7 cellular contexts compared by ENCODE assay signal in the genomic region with DNA sequence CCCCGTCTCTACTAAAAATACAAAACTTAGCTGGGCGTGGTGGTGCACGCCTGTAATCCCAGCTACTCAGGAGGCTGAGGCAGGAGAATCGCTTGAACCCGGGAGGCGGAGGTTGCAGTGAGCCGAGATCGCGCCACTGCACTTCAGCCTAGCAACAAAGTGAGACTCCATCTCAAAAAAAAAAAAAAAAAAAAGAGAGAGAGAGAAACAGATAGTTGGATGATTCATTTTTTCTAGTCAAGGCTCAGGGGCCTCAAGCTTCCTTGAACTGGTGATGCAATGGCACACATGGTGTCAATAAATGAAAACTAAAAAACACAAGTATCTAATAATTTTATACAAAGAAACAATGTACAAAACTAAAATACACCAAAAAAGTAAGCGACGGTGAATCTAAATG.
DNase-seq lines count a peak whose midpoint lies in the region; TF ChIP-seq lines count a peak whose summit lies in the region.
"Not testable (repeated sequence)": the region's sequence is repeated elsewhere in the genome, so short reads cannot be mapped to it uniquely, and the experiment has no call there.

No MANE protein-coding gene starts in this region.

- H3K27ac Mint-ChIP-seq in MCF 10A (ENCODE audit: low read depth, unreplicated experiment), result not testable (repeated sequence)

- H3K4me1 Mint-ChIP-seq in MCF 10A (ENCODE audit: insufficient read depth, unreplicated experiment), result not testable (repeated sequence)

- DNase-seq in NOMO-1 treated with DMSO at 0.1 percent for 48 hours (lab: John Stamatoyannopoulos, UW; ENCODE audit: unreplicated experiment) (peak; percentile 62), MCF 10A (ENCODE audit: unreplicated experiment) (peak; percentile 27), fibroblast of pulmonary artery (ENCODE audit: low read depth) (peak; percentile 2)
- DNase-seq in activated CD4-positive, alpha-beta T cell treated with anti-CD3 and anti-CD28 coated beads for 4 hours, result peak; percentile 29 to 42
- peak; percentile 24 for DNase-seq in activated naive CD4-positive, alpha-beta T cell treated with anti-CD3 and anti-CD28 coated beads, Interleukin-2, amount 50 U/mL, for 16 hours
- DNase-seq in stimulated activated CD4-positive, alpha-beta T cell treated with anti-CD3 and anti-CD28 coated beads, Interleukin-15, amount 100 ng/mL, for 24 hours, result peak; percentile 33

- CTCF ChIA-PET in MCF 10A (lab: Yijun Ruan, JAX), result not testable (repeated sequence)

- H3K4me3 Mint-ChIP-seq in MCF 10A (ENCODE audit: unreplicated experiment), result not testable (repeated sequence)

- H3K4me3 ChIP-seq in GM08714 (ENCODE audit: low read length), result peak overlapping the region; percentile 15; the same call in 1 of the 2 replicates
- not testable (repeated sequence) for H3K4me3 ChIP-seq in fibroblast of pulmonary artery (replicated peaks; ENCODE audit: low read depth, low read length)

- not testable (repeated sequence) for H3K27me3 Mint-ChIP-seq in MCF 10A (ENCODE audit: insufficient read depth, unreplicated experiment)

- POLR2A ChIA-PET in MCF 10A (lab: Yijun Ruan, JAX), result interaction anchor here (0.8 kb wide), 1 partner anchor 44 kb away, joined by 6 read pairs; no protein-coding TSS in a partner anchor

- H3K9me3 Mint-ChIP-seq in MCF 10A (ENCODE audit: unreplicated experiment), result not testable (repeated sequence)

- not testable (repeated sequence) for BruUV-seq in MCF 10A (replicated peaks; lab: Mats Ljungman, UMichigan)

- intact Hi-C loops in MCF 10A (cut with micrococcal nuclease), result not testable (repeated sequence)

- not testable (repeated sequence) for H3K36me3 Mint-ChIP-seq in MCF 10A (ENCODE audit: insufficient read depth, unreplicated experiment)

- not testable (repeated sequence) for TF ChIP-seq CTCF in MCF 10A (IDR thresholded peaks at IDR 0.05; ENCODE audit: unreplicated experiment); fibroblast of pulmonary artery (IDR thresholded peaks at IDR 0.05; ENCODE audit: low read length, missing control alignments)

Comparison
In these comparisons a context has a peak if more than half of its experiments do, and no peak if none do; other contexts are left out.
1. DNase-seq: peak in every context shown above with its lines; median percentile 62 in NOMO-1 treated with DMSO at 0.1 percent for 48 hours; 36 in activated CD4-positive, alpha-beta T cell treated with anti-CD3 and anti-CD28 coated beads for 4 hours; 33 in stimulated activated CD4-positive, alpha-beta T cell treated with anti-CD3 and anti-CD28 coated beads, Interleukin-15, amount 100 ng/mL, for 24 hours; 27 in MCF 10A; 24 in activated naive CD4-positive, alpha-beta T cell treated with anti-CD3 and anti-CD28 coated beads, Interleukin-2, amount 50 U/mL, for 16 hours; 2 in fibroblast of pulmonary artery.